ENCODE assay signal across 8 cellular contexts in the genomic region with DNA sequence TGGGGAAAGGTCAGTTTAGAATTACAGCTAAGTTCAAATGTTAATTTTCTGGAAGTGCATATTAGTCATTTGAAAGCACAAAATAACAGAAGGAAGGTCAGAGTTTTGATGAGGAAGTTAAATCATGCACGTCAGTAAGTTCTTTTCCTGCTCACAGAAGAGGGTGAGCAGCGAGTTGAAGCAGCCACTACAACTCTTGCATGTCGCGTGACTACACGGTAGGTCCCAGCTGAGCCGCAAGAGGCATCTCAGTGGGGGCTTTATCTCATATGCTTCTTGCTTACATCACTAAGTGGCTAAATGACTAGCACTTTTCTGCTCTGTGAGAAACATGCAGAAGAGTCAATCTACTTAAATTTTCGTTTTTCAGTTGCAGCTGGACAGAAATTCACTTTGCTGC. TPM values are rescaled to one million over a fixed set of nuclear protein-coding genes. Genes with fewer than 3 reads are reported as not detected.
DNase-seq lines count a peak whose midpoint lies in the region; ATAC-seq and TF ChIP-seq lines count a peak whose summit lies in the region.

No MANE protein-coding gene starts in this region.

- no peak for TF ChIP-seq CTCF in GM13977 (IDR thresholded peaks at IDR 0.05; ENCODE audit: extremely low read depth, insufficient read depth, missing control alignments)

- no peaks in the 10 kb centered on the region for H3K36me3 Mint-ChIP-seq in IgD-negative memory B cell
- peaks cover 2% of the 10 kb centered on the region for H3K36me3 Mint-ChIP-seq in activated naive CD8-positive, alpha-beta T cell

- no peaks in the 10 kb centered on the region for H3K27me3 Mint-ChIP-seq in IgD-negative memory B cell
- peaks cover 2% of the 10 kb centered on the region for H3K27me3 Mint-ChIP-seq in activated naive CD8-positive, alpha-beta T cell

- peak overlapping the region; percentile 75 to 94 (median 90) for H3K27ac Mint-ChIP-seq in IgD-negative memory B cell
- H3K27ac Mint-ChIP-seq in activated naive CD8-positive, alpha-beta T cell = peak overlapping the region; percentile 80

- ATAC-seq in GM21515 (IDR thresholded peaks at IDR 0.05; ENCODE audit: unreplicated experiment) = peak; percentile 82

- in situ Hi-C loops in GM13977 (cut with MboI; ENCODE audit: low pct_unique_long_range_greater_than_20kb, low sequenced_read_pairs, unreplicated experiment) = no loop called here

- H3K9me3 Mint-ChIP-seq in IgD-negative memory B cell = no peaks in the 10 kb centered on the region
- no peaks in the 10 kb centered on the region for H3K9me3 Mint-ChIP-seq in activated naive CD8-positive, alpha-beta T cell (ENCODE audit: low read depth)

- DNase-seq in GM13977 (ENCODE audit: low spot score) = peak; percentile 74
- DNase-seq in stimulated activated CD4-positive, alpha-beta T cell treated with anti-CD3 and anti-CD28 coated beads, Interleukin-1b, Interleukin-23, amount 100 ng/mL, for 24 hours (ENCODE audit: low read depth in 4 of 4, low spot score in 1 of 4) = peak in 3 of 4 experiments; percentile 10 to 21 (median 11)
- DNase-seq in NCI-H524 treated with DMSO at 0.1 percent for 48 hours (lab: John Stamatoyannopoulos, UW) = no peak
- no peak for DNase-seq in RKO (ENCODE audit: low spot score)
- no peak for DNase-seq in SK-N-DZ (ENCODE audit: low spot score)

- H3K4me3 Mint-ChIP-seq in IgD-negative memory B cell = peak overlapping the region; percentile 31 to 92 (median 62)
- H3K4me3 Mint-ChIP-seq in activated naive CD8-positive, alpha-beta T cell = peak overlapping the region; percentile 61

- H3K4me1 Mint-ChIP-seq in IgD-negative memory B cell = peaks cover 34 to 70% (median 53%) of the 10 kb centered on the region in 3 donors
- peaks cover 15% of the 10 kb centered on the region for H3K4me1 Mint-ChIP-seq in activated naive CD8-positive, alpha-beta T cell (ENCODE audit: low read depth)

RNA-seq across cellular contexts. Expression of a gene that starts 21.3 kb away (rescaled TPM):
- polyA plus RNA-seq in IgD-negative memory B cell = 273 TPM
- polyA plus RNA-seq in SK-N-DZ (2014; cell fraction: cytosol; rRNA removed) = 19.3 and 21.9 TPM in 2 replicates
- 13.6 and 17.7 TPM in 2 replicates for polyA plus RNA-seq in SK-N-DZ (2014; cell fraction: nucleus; rRNA removed)

RNA-seq across cellular contexts. Expression of a gene that starts 33.9 kb away (rescaled TPM):
- not detected for polyA plus RNA-seq in IgD-negative memory B cell
- not detected in 2 replicates for polyA plus RNA-seq in SK-N-DZ (2014; cell fraction: cytosol; rRNA removed)
- not detected in 2 replicates for polyA plus RNA-seq in SK-N-DZ (2014; cell fraction: nucleus; rRNA removed)

Comparison
In these comparisons a context has a peak if more than half of its experiments do, and no peak if none do; other contexts are left out.
1. DNase-seq: peak in GM13977 (single experiment) and stimulated activated CD4-positive, alpha-beta T cell treated with anti-CD3 and anti-CD28 coated beads, Interleukin-1b, Interleukin-23, amount 100 ng/mL, for 24 hours (3 of 4); none in NCI-H524 treated with DMSO at 0.1 percent for 48 hours (single experiment), RKO (single experiment) and SK-N-DZ (single experiment).